In the genomic region with DNA sequence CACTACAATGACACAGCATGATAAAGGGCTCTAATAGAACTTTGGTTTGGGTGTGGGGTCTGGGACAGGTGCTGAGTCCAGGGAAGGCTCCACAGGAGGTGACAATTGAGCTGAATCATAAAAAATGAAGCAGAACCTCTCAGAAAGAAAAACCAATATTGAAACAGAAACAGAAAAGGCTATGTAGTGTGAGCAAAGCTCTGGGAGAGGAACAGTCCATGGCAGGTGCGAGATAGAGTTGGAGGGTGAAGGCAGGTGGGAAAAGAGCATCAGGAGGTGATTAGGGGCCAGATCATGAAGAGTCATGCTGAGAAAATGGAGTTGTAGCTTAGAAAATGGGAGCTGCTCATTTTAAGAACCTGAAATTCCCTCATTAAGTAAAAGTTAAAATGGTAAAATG, we compare ENCODE assay signal across 17 cellular contexts.
DNase-seq lines count a peak whose midpoint lies in the region; ATAC-seq and TF ChIP-seq lines count a peak whose summit lies in the region.
"Had no signal": no experiment of that assay in that cellular context is flagged by ENCODE, and none has a peak within 500 bp of the region (broad histone marks: within the 10 kb centered on the region; RNA-seq: fewer than 3 reads in every experiment).

No MANE protein-coding gene starts in this region.

- no peaks in the 10 kb centered on the region for H3K36me3 ChIP-seq in left ventricle myocardium inferior
- H3K36me3 ChIP-seq: brain microvascular endothelial cell had no signal

- no peaks in the 10 kb centered on the region for H3K27me3 ChIP-seq in left ventricle myocardium inferior (ENCODE audit: low read depth)
- H3K27me3 ChIP-seq: brain microvascular endothelial cell, hepatocyte had no signal

- H3K9me3 ChIP-seq in left ventricle myocardium inferior (replicated peaks), result no peaks in the 10 kb centered on the region
- H3K9me3 ChIP-seq: psoas muscle had no signal

- intact Hi-C loops in left ventricle myocardium inferior (cut with micrococcal nuclease), result no loop called here

- no peak for TF ChIP-seq CTCF in left ventricle myocardium inferior (IDR thresholded peaks at IDR 0.05; ENCODE audit: borderline replicate concordance)

- ATAC-seq in GM19328 (IDR thresholded peaks at IDR 0.05; ENCODE audit: unreplicated experiment), result peak; percentile 50
- ATAC-seq in HG02870 (IDR thresholded peaks at IDR 0.05; ENCODE audit: unreplicated experiment), result peak; percentile 56
- ATAC-seq: psoas muscle; stimulated activated naive CD8-positive, alpha-beta T cell treated with anti-CD3 and anti-CD28 coated beads, Interleukin-15, Interleukin-2, amounts not matched to agents 100 U/mL and 50 U/mL, for 24 hours had no signal

- H3K4me3 ChIP-seq in left ventricle myocardium inferior, result no peak overlapping the region
- H3K4me3 ChIP-seq: hepatocyte, psoas muscle had no signal

- H3K4me1 ChIP-seq in left ventricle myocardium inferior, result no peaks in the 10 kb centered on the region
- H3K4me1 ChIP-seq: psoas muscle had no signal

- DNase-seq in NCI-H1417 treated with DMSO at 0.1 percent for 48 hours (lab: John Stamatoyannopoulos, UW), result peak; percentile 64
- DNase-seq in left ventricle myocardium inferior, result no peak
- no peak for DNase-seq in AG20443 (ENCODE audit: low spot score)
- no peak for DNase-seq in H4 (ENCODE audit: low spot score)
- no peak for DNase-seq in NK-92 treated with Interleukin-12 subunit alpha and Interleukin-12 subunit beta, amount 100 ng/mL, for 24 hours (lab: John Stamatoyannopoulos, UW)
- DNase-seq: activated T-cell treated with anti-CD3 and anti-CD28 coated beads, Interleukin-2, amount 50 U/mL, for 1 hour; brain microvascular endothelial cell; CD8-positive, alpha-beta memory T cell; GOT3; NCI-H2171 treated with DMSO at 0.1 percent for 48 hours; psoas muscle; stimulated activated CD4-positive, alpha-beta T cell treated with anti-CD3 and anti-CD28 coated beads, Interleukin-2, amount 100 ng/mL, for 24 hours; stimulated activated naive CD8-positive, alpha-beta T cell treated with anti-CD3 and anti-CD28 coated beads, Interleukin-15, Interleukin-2, amounts not matched to agents 100 U/mL and 50 U/mL, for 24 hours had no signal

- H3K27ac ChIP-seq in cingulate gyrus (ENCODE audit: low read depth, low read length) (peak overlapping the region; percentile 41), left ventricle myocardium inferior (replicated peaks) (no peak overlapping the region)
- H3K27ac ChIP-seq: brain microvascular endothelial cell, hepatocyte, psoas muscle had no signal
